In the genomic region with DNA sequence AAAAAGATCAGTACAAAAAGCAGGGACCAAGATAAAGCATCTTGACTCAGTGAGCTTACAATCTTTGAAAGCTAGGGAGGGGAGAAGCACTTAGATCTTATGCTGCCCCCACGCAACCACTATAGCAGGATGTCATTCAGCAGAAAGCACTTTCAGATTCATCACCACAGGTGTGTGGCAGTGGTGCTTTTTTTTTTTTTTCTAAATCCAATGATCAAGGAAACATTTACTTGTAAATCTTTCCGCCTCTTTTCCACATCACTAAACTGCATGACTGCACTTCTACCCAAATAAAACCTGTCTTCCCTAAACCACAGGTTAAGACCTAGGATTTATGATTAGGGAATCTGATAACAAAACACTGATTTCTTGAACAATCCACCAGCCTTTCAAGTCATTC, we compare ENCODE assay signal across 10 cellular contexts.
DNase-seq lines count a peak whose midpoint lies in the region; ATAC-seq and TF ChIP-seq lines count a peak whose summit lies in the region.
"Had no signal": no experiment of that assay in that cellular context is flagged by ENCODE, and none has a peak within 500 bp of the region (broad histone marks: within the 10 kb centered on the region; RNA-seq: fewer than 3 reads in every experiment).

No MANE protein-coding gene starts in this region.

- H3K4me3 ChIP-seq in endodermal cell (ENCODE audit: low read length) = no peak overlapping the region
- H3K4me3 ChIP-seq: SJCRH30 had no signal

- no peaks in the 10 kb centered on the region for H3K27me3 Mint-ChIP-seq in WTC11 (ENCODE audit: low read depth)
- no peaks in the 10 kb centered on the region for H3K27me3 Mint-ChIP-seq in effector memory CD8-positive, alpha-beta T cell
- H3K27me3 Mint-ChIP-seq in type B pancreatic cell = no peaks in the 10 kb centered on the region
- H3K27me3 Mint-ChIP-seq in endodermal cell (ENCODE audit: insufficient read depth) = no peaks in the 10 kb centered on the region

- CTCF ChIA-PET in WTC11 (lab: Charles Lee) = interaction anchor here (1.1 kb wide), 2 partner anchors 63 to 376 kb away, joined by 3 read pairs; no protein-coding TSS in a partner anchor

- no peaks in the 10 kb centered on the region for H3K27me3 ChIP-seq in endodermal cell (ENCODE audit: control insufficient read depth, insufficient read depth, low read length, poor library complexity, severe bottlenecking)
- H3K27me3 ChIP-seq: SJCRH30 had no signal

- H3K4me3 Mint-ChIP-seq in WTC11 = no peak overlapping the region
- H3K4me3 Mint-ChIP-seq in effector memory CD8-positive, alpha-beta T cell = no peak overlapping the region
- no peak overlapping the region for H3K4me3 Mint-ChIP-seq in type B pancreatic cell
- H3K4me3 Mint-ChIP-seq in endodermal cell = no peak overlapping the region

- peaks cover 3% of the 10 kb centered on the region; the same call in 1 of the 2 replicates for H3K36me3 Mint-ChIP-seq in WTC11
- H3K36me3 Mint-ChIP-seq in effector memory CD8-positive, alpha-beta T cell (ENCODE audit: insufficient read depth) = peaks cover 7% of the 10 kb centered on the region
- peaks cover 10% of the 10 kb centered on the region for H3K36me3 Mint-ChIP-seq in type B pancreatic cell
- peaks cover 16% of the 10 kb centered on the region for H3K36me3 Mint-ChIP-seq in endodermal cell (ENCODE audit: low read depth)

- H3K27ac ChIP-seq in endodermal cell (ENCODE audit: low read depth, low read length) = no peak overlapping the region
- H3K27ac ChIP-seq: SJCRH30 had no signal

- ATAC-seq in WTC11 (no peak), GM21360 (IDR thresholded peaks at IDR 0.05; ENCODE audit: unreplicated experiment) (no peak)
- ATAC-seq in effector memory CD8-positive, alpha-beta T cell (replicated peaks) = peak; percentile 56

- POLR2A ChIA-PET in WTC11 (lab: Charles Lee) = no interaction called here

- TF ChIP-seq CTCF in WTC11 (IDR thresholded peaks at IDR 0.05) = no peak
- no peak for TF ChIP-seq CTCF in type B pancreatic cell (conservative IDR thresholded peaks at IDR 0.05)
- no peak for TF ChIP-seq CTCF in endodermal cell (conservative IDR thresholded peaks at IDR 0.05)

- no peaks in the 10 kb centered on the region for H3K9me3 ChIP-seq in endodermal cell (ENCODE audit: control insufficient read depth, low read length)
- H3K9me3 ChIP-seq: SJCRH30 had no signal

- 100% methylated on average over 2 of the region's 2 CpGs; no CpG with 5 or more reads in 1 of the 2 experiments for WGBS in endodermal cell (ENCODE audit: insufficient coverage in 1 of 2, insufficient read length in 1 of 2), 2 experiments

- peak; percentile 6 for DNase-seq in activated gamma-delta T cell treated with anti-CD3 and anti-CD28 coated beads, Interleukin-2, amount 50 U/mL, for 16 hours (ENCODE audit: low read depth)
- DNase-seq in activated gamma-delta T cell treated with Interleukin-2 at 50 U/mL for 16 hours (no peak), WTC11 (ENCODE audit: low spot score) (no peak), type B pancreatic cell (ENCODE audit: extremely low spot score, unreplicated experiment) (no peak), endodermal cell (no peak), cortex of kidney (lab: John Stamatoyannopoulos, UW) (no peak)
- DNase-seq in effector memory CD8-positive, alpha-beta T cell = no peak
- DNase-seq: NCI-H1694 had no signal

- H3K9ac ChIP-seq in endodermal cell (ENCODE audit: extremely low read depth, low read length, poor library complexity, severe bottlenecking) = no peak overlapping the region

- H3K36me3 ChIP-seq in endodermal cell (ENCODE audit: control insufficient read depth, insufficient read depth, low read length) = no peaks in the 10 kb centered on the region

- peaks cover 47% of the 10 kb centered on the region for H3K4me1 Mint-ChIP-seq in WTC11
- H3K4me1 Mint-ChIP-seq in effector memory CD8-positive, alpha-beta T cell (ENCODE audit: low read depth in 2 of 2) = peaks cover 12 to 25% of the 10 kb centered on the region in 2 donors
- H3K4me1 Mint-ChIP-seq in type B pancreatic cell (ENCODE audit: unreplicated experiment) = peaks cover 42% of the 10 kb centered on the region
- peaks cover 18% of the 10 kb centered on the region for H3K4me1 Mint-ChIP-seq in endodermal cell

- peak overlapping the region; percentile 58; the same call in 1 of the 2 replicates for H3K27ac Mint-ChIP-seq in WTC11
- no peak overlapping the region for H3K27ac Mint-ChIP-seq in effector memory CD8-positive, alpha-beta T cell
- H3K27ac Mint-ChIP-seq in type B pancreatic cell = peak overlapping the region; percentile 24
- no peak overlapping the region for H3K27ac Mint-ChIP-seq in endodermal cell

- H3K4me1 ChIP-seq in endodermal cell (ENCODE audit: control insufficient read depth, insufficient read depth, low read length) = no peaks in the 10 kb centered on the region

- H3K9me3 Mint-ChIP-seq in WTC11 (no peaks in the 10 kb centered on the region), type B pancreatic cell (no peaks in the 10 kb centered on the region), endodermal cell (no peaks in the 10 kb centered on the region)
- no peaks in the 10 kb centered on the region for H3K9me3 Mint-ChIP-seq in effector memory CD8-positive, alpha-beta T cell

TF ChIP-seq in WTC11, 78 proteins besides CTCF, POLR2A, EP300 and RAD21 (continues in another document):
- no peak for TF ChIP-seq SMAD4 (CRISPR knock-in tag; IDR thresholded peaks at IDR 0.05)
- TF ChIP-seq, protein P1, sequence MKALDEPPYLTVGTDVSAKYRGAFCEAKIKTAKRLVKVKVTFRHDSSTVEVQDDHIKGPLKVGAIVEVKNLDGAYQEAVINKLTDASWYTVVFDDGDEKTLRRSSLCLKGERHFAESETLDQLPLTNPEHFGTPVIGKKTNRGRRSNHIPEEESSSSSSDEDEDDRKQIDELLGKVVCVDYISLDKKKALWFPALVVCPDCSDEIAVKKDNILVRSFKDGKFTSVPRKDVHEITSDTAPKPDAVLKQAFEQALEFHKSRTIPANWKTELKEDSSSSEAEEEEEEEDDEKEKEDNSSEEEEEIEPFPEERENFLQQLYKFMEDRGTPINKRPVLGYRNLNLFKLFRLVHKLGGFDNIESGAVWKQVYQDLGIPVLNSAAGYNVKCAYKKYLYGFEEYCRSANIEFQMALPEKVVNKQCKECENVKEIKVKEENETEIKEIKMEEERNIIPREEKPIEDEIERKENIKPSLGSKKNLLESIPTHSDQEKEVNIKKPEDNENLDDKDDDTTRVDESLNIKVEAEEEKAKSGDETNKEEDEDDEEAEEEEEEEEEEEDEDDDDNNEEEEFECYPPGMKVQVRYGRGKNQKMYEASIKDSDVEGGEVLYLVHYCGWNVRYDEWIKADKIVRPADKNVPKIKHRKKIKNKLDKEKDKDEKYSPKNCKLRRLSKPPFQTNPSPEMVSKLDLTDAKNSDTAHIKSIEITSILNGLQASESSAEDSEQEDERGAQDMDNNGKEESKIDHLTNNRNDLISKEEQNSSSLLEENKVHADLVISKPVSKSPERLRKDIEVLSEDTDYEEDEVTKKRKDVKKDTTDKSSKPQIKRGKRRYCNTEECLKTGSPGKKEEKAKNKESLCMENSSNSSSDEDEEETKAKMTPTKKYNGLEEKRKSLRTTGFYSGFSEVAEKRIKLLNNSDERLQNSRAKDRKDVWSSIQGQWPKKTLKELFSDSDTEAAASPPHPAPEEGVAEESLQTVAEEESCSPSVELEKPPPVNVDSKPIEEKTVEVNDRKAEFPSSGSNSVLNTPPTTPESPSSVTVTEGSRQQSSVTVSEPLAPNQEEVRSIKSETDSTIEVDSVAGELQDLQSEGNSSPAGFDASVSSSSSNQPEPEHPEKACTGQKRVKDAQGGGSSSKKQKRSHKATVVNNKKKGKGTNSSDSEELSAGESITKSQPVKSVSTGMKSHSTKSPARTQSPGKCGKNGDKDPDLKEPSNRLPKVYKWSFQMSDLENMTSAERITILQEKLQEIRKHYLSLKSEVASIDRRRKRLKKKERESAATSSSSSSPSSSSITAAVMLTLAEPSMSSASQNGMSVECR (CRISPR knock-in tag; IDR thresholded peaks at IDR 0.05; ENCODE audit: borderline replicate concordance) = no peak
- TF ChIP-seq FOXP1 (CRISPR knock-in tag; IDR thresholded peaks at IDR 0.05; ENCODE audit: borderline replicate concordance) = no peak
- no peak for TF ChIP-seq TEAD1 (CRISPR knock-in tag; IDR thresholded peaks at IDR 0.05)
- TF ChIP-seq FOXK1 (CRISPR knock-in tag; IDR thresholded peaks at IDR 0.05) = no peak
- TF ChIP-seq, protein P2, sequence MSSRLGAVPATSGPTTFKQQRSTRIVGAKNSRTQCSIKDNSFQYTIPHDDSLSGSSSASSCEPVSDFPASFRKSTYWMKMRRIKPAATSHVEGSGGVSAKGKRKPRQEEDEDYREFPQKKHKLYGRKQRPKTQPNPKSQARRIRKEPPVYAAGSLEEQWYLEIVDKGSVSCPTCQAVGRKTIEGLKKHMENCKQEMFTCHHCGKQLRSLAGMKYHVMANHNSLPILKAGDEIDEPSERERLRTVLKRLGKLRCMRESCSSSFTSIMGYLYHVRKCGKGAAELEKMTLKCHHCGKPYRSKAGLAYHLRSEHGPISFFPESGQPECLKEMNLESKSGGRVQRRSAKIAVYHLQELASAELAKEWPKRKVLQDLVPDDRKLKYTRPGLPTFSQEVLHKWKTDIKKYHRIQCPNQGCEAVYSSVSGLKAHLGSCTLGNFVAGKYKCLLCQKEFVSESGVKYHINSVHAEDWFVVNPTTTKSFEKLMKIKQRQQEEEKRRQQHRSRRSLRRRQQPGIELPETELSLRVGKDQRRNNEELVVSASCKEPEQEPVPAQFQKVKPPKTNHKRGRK (CRISPR knock-in tag; IDR thresholded peaks at IDR 0.05; ENCODE audit: borderline replicate concordance) = no peak
- TF ChIP-seq, protein P3, sequence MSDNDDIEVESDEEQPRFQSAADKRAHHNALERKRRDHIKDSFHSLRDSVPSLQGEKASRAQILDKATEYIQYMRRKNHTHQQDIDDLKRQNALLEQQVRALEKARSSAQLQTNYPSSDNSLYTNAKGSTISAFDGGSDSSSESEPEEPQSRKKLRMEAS (CRISPR knock-in tag; IDR thresholded peaks at IDR 0.05) = no peak
- TF ChIP-seq ZNF671 (CRISPR knock-in tag; IDR thresholded peaks at IDR 0.05) = no peak
- TF ChIP-seq, protein P4, sequence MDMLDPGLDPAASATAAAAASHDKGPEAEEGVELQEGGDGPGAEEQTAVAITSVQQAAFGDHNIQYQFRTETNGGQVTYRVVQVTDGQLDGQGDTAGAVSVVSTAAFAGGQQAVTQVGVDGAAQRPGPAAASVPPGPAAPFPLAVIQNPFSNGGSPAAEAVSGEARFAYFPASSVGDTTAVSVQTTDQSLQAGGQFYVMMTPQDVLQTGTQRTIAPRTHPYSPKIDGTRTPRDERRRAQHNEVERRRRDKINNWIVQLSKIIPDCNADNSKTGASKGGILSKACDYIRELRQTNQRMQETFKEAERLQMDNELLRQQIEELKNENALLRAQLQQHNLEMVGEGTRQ (CRISPR knock-in tag; IDR thresholded peaks at IDR 0.05) = no peak
- TF ChIP-seq TCF7 (CRISPR knock-in tag; IDR thresholded peaks at IDR 0.05; ENCODE audit: low read depth) = no peak
- TF ChIP-seq, protein P5, sequence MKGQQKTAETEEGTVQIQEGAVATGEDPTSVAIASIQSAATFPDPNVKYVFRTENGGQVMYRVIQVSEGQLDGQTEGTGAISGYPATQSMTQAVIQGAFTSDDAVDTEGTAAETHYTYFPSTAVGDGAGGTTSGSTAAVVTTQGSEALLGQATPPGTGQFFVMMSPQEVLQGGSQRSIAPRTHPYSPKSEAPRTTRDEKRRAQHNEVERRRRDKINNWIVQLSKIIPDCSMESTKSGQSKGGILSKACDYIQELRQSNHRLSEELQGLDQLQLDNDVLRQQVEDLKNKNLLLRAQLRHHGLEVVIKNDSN (CRISPR knock-in tag; IDR thresholded peaks at IDR 0.05) = no peak

Comparison
In these comparisons a context has a peak if more than half of its experiments do, and no peak if none do; other contexts are left out.
1. H3K27ac Mint-ChIP-seq: peak in WTC11 (single experiment) and type B pancreatic cell (single experiment); none in effector memory CD8-positive, alpha-beta T cell (0 of 2) and endodermal cell (single experiment).